8 cellular contexts compared by ENCODE assay signal in genomic region chr1:150567717-150568561, GRCh38. TPM values are rescaled to one million over a fixed set of nuclear protein-coding genes. Genes with fewer than 3 reads are reported as not detected.
DNase-seq lines count a peak whose midpoint lies in the region; ATAC-seq and TF ChIP-seq lines count a peak whose summit lies in the region.

No MANE protein-coding gene starts in this region.

- no peaks in the 10 kb centered on the region for H3K27me3 ChIP-seq in CD4-positive, alpha-beta memory T cell (ENCODE audit: insufficient read depth, low read length)
- no peaks in the 10 kb centered on the region for H3K27me3 ChIP-seq in WERI-Rb-1 (ENCODE audit: insufficient read depth, low read depth, severe bottlenecking)
- no peaks in the 10 kb centered on the region for H3K27me3 ChIP-seq in lung (ENCODE audit: control insufficient read depth, insufficient read depth)

- CTCF ChIA-PET in CD4-positive, alpha-beta memory T cell (lab: Charles Lee; ENCODE audit: partially characterized antibody) = interaction anchor here (1.3 to 16.7 kb wide), 4 partner anchors 5 to 61 kb away, joined by 4 to 501 read pairs (median 433); partner anchors contain the start of genes ENSA and MCL1

- peaks cover 93% of the 10 kb centered on the region for H3K4me1 ChIP-seq in CD4-positive, alpha-beta memory T cell (ENCODE audit: insufficient read depth, low read length)
- H3K4me1 ChIP-seq in lung (ENCODE audit: control insufficient read depth in 2 of 2, insufficient read depth in 2 of 2, low read length in 2 of 2) = peaks cover 32 to 54% of the 10 kb centered on the region in 2 donors

- peak in 3 of 5 donors; percentile 33 to 72 (median 67) for DNase-seq in CD4-positive, alpha-beta memory T cell
- DNase-seq in MV-4-11 (lab: John Stamatoyannopoulos, UW) (peak; percentile 66), WERI-Rb-1 (peak; percentile 92), lung (ENCODE audit: low spot score) (peak; percentile 93)
- DNase-seq in effector CD8-positive, alpha-beta T cell (lab: John Stamatoyannopoulos, UW) = peak; percentile 8

- H3K27ac ChIP-seq in CD4-positive, alpha-beta memory T cell (ENCODE audit: low read depth, low read length) = peak overlapping the region; percentile 58
- peak overlapping the region; percentile 35 for H3K27ac ChIP-seq in WERI-Rb-1
- H3K27ac ChIP-seq in lung (ENCODE audit: low read depth in 1 of 2, low read length in 1 of 2) = peak overlapping the region; percentile 81 to 98

- H3K4me3 ChIP-seq in CD4-positive, alpha-beta memory T cell (ENCODE audit: low read length in 2 of 2) = peak overlapping the region; percentile 43 to 45
- H3K4me3 ChIP-seq in WERI-Rb-1 (ENCODE audit: low read depth, low read length) (peak overlapping the region; percentile 0; the same call in 1 of the 2 replicates), lung (peak overlapping the region; percentile 10)

- POLR2A ChIA-PET in CD4-positive, alpha-beta memory T cell (lab: Charles Lee; ENCODE audit: partially characterized antibody) = interaction anchor here (0.8 to 18.6 kb wide), 11 partner anchors 4 to 406 kb away, joined by 3 to 1751 read pairs (median 5); partner anchors contain the start of genes ENSA, GOLPH3L, MCL1 and RPRD2

- peaks cover 23 to 47% of the 10 kb centered on the region in 2 donors for H3K36me3 Mint-ChIP-seq in CD4-positive, alpha-beta memory T cell
- H3K36me3 Mint-ChIP-seq in stimulated activated naive CD8-positive, alpha-beta T cell treated with anti-CD3 and anti-CD28 coated beads, Interleukin-15, Interleukin-2, amounts not matched to agents 100 ng/mL and 50 ng/mL, for 24 hours (ENCODE audit: low read depth) = peaks cover 31% of the 10 kb centered on the region

- ATAC-seq in GM21381 (IDR thresholded peaks at IDR 0.05; ENCODE audit: unreplicated experiment) (peak; percentile 12), lung (ENCODE audit: insufficient read depth, low FRiP score) (peak; percentile 63), HG02571 (IDR thresholded peaks at IDR 0.05; ENCODE audit: unreplicated experiment) (no peak)

- TF ChIP-seq CTCF in WERI-Rb-1 (IDR thresholded peaks at IDR 0.05; ENCODE audit: low read depth, low read length) = no peak
- TF ChIP-seq CTCF in lung (IDR thresholded peaks at IDR 0.05; ENCODE audit: control extremely low read depth, extremely low read depth) = no peak

- H3K36me3 ChIP-seq in CD4-positive, alpha-beta memory T cell (ENCODE audit: insufficient read depth, low read length) = peaks cover 1% of the 10 kb centered on the region
- H3K36me3 ChIP-seq in WERI-Rb-1 (peaks cover 11% of the 10 kb centered on the region), lung (ENCODE audit: control insufficient read depth in 2 of 2, insufficient read depth in 2 of 2, low read length in 2 of 2) (peaks cover 0 to 10% of the 10 kb centered on the region in 2 donors)

- no peaks in the 10 kb centered on the region for H3K27me3 Mint-ChIP-seq in CD4-positive, alpha-beta memory T cell
- H3K27me3 Mint-ChIP-seq in stimulated activated naive CD8-positive, alpha-beta T cell treated with anti-CD3 and anti-CD28 coated beads, Interleukin-15, Interleukin-2, amounts not matched to agents 100 ng/mL and 50 ng/mL, for 24 hours = no peaks in the 10 kb centered on the region

- H3K9me3 ChIP-seq in CD4-positive, alpha-beta memory T cell (ENCODE audit: control insufficient read depth in 1 of 2, low read length in 2 of 2) = no peaks in the 10 kb centered on the region
- no peaks in the 10 kb centered on the region for H3K9me3 ChIP-seq in WERI-Rb-1 (ENCODE audit: severe bottlenecking)
- H3K9me3 ChIP-seq in lung (ENCODE audit: control insufficient read depth in 2 of 2, insufficient read depth in 1 of 2, low read length in 1 of 2) = no peaks in the 10 kb centered on the region

- WGBS in lung, 2 donors = 3 to 12% methylated on average over 10 of the region's 10 CpGs

- H3K9me3 Mint-ChIP-seq in CD4-positive, alpha-beta memory T cell = peaks cover 0 to 2% (median 0%) of the 10 kb centered on the region in 8 donors
- no peaks in the 10 kb centered on the region for H3K9me3 Mint-ChIP-seq in stimulated activated naive CD8-positive, alpha-beta T cell treated with anti-CD3 and anti-CD28 coated beads, Interleukin-15, Interleukin-2, amounts not matched to agents 100 ng/mL and 50 ng/mL, for 24 hours

- H3K4me3 Mint-ChIP-seq in CD4-positive, alpha-beta memory T cell = peak overlapping the region; percentile 87 to 98 (median 89)
- peak overlapping the region; percentile 82 for H3K4me3 Mint-ChIP-seq in stimulated activated naive CD8-positive, alpha-beta T cell treated with anti-CD3 and anti-CD28 coated beads, Interleukin-15, Interleukin-2, amounts not matched to agents 100 ng/mL and 50 ng/mL, for 24 hours

- intact Hi-C loops in CD4-positive, alpha-beta memory T cell (cut with micrococcal nuclease) = loop anchor here (1.0 kb wide), 1 partner anchor 9 kb away; no protein-coding TSS in a partner anchor

- peaks cover 48 to 97% (median 74%) of the 10 kb centered on the region in 4 donors for H3K4me1 Mint-ChIP-seq in CD4-positive, alpha-beta memory T cell
- H3K4me1 Mint-ChIP-seq in stimulated activated naive CD8-positive, alpha-beta T cell treated with anti-CD3 and anti-CD28 coated beads, Interleukin-15, Interleukin-2, amounts not matched to agents 100 ng/mL and 50 ng/mL, for 24 hours (ENCODE audit: low read depth) = peaks cover 96% of the 10 kb centered on the region

- peak overlapping the region; percentile 93 to 99 (median 94) for H3K27ac Mint-ChIP-seq in CD4-positive, alpha-beta memory T cell
- H3K27ac Mint-ChIP-seq in stimulated activated naive CD8-positive, alpha-beta T cell treated with anti-CD3 and anti-CD28 coated beads, Interleukin-15, Interleukin-2, amounts not matched to agents 100 ng/mL and 50 ng/mL, for 24 hours = peak overlapping the region; percentile 100

RNA-seq across cellular contexts. Expression of gene MCL1, which starts 11.5 kb away (rescaled TPM):
- 100 to 1,000 TPM; 314 to 331 TPM for total RNA-seq in CD4-positive, alpha-beta memory T cell
- 100 to 1,000 TPM; 116 to 207 TPM for polyA plus RNA-seq in CD4-positive, alpha-beta memory T cell
- 100 to 1,000 TPM; 293 to 336 TPM for total RNA-seq in lung
- 100 to 1,000 TPM; 109 to 307 TPM for polyA plus RNA-seq in lung

RNA-seq across cellular contexts. Expression of gene ADAMTSL4, which starts 18.7 kb away (rescaled TPM):
- under 1 TPM; 0.23 to 0.33 TPM for total RNA-seq in CD4-positive, alpha-beta memory T cell
- under 1 TPM in 1 of 2 donors, not detected in 1; 0.24 TPM for polyA plus RNA-seq in CD4-positive, alpha-beta memory T cell
- 100 to 1,000 TPM in 1 of 2 donors, 10 to 100 TPM in 1; 23.2 to 104 TPM for total RNA-seq in lung
- 10 to 100 TPM; 36.4 to 59.5 TPM for polyA plus RNA-seq in lung

RNA-seq across cellular contexts. Expression of gene FALEC, which starts 52.4 kb away (rescaled TPM):
- under 1 TPM in 1 of 2 experiments, not detected in 1; 0.64 TPM for total RNA-seq in CD4-positive, alpha-beta memory T cell
- 1 to 10 TPM in 1 of 2 donors, not detected in 1; 1.1 TPM for polyA plus RNA-seq in CD4-positive, alpha-beta memory T cell
- total RNA-seq in lung = not detected
- polyA plus RNA-seq in lung = under 1 TPM in 1 of 2 donors, not detected in 1; 0.09 TPM

Comparison
In these comparisons a context has a peak if more than half of its experiments do, and no peak if none do; other contexts are left out.
1. DNase-seq: peak in every context shown above with its lines; median percentile 93 in lung; 92 in WERI-Rb-1; 67 in CD4-positive, alpha-beta memory T cell; 66 in MV-4-11; 8 in effector CD8-positive, alpha-beta T cell.
2. H3K27ac ChIP-seq: peak in every context shown above with its lines; median percentile 90 in lung; 58 in CD4-positive, alpha-beta memory T cell; 35 in WERI-Rb-1.
3. RNA of gene ADAMTSL4, which starts 18.7 kb away (total RNA-seq): 23.2 to 104 TPM in lung; 0.23 to 0.33 TPM in CD4-positive, alpha-beta memory T cell; every median in the first group is over 10 times any median in the second.
4. Peak in every context shown above with its lines, with median percentiles within 50 percentile points of each other: H3K4me3 ChIP-seq.